In genomic region chr19:40750285-40751064, GRCh38 we compare ENCODE assay signal across 7 cellular contexts. TPM values are rescaled to one million over a fixed set of nuclear protein-coding genes. Genes with fewer than 3 reads are reported as not detected.
DNase-seq lines count a peak whose midpoint lies in the region; ATAC-seq, FAIRE-seq and TF ChIP-seq lines count a peak whose summit lies in the region.

A gene with protein sequence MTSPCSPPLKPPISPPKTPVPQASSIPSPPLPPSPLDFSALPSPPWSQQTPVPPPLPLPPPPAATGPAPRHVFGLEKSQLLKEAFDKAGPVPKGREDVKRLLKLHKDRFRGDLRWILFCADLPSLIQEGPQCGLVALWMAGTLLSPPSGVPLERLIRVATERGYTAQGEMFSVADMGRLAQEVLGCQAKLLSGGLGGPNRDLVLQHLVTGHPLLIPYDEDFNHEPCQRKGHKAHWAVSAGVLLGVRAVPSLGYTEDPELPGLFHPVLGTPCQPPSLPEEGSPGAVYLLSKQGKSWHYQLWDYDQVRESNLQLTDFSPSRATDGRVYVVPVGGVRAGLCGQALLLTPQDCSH (minus strand): TSS chr19:40750477. CDS start chr19:40749803, 674 bp downstream.

- ATAC-seq in HG02981 (IDR thresholded peaks at IDR 0.05; ENCODE audit: unreplicated experiment) = peak; percentile 83

- peak within 1 kb of the TSS; percentile 29 for H3K4me3 ChIP-seq in hepatocyte

- H3K27me3 ChIP-seq in hepatocyte = no peaks in the 10 kb centered on the region

- H3K4me1 ChIP-seq in hepatocyte (ENCODE audit: insufficient read depth) = peaks cover 37% of the 10 kb centered on the region

- no peaks in the 10 kb centered on the region for H3K9me3 ChIP-seq in hepatocyte (ENCODE audit: low read depth)

- WGBS in hepatocyte (ENCODE audit: low lambda C conversion rate, missing lambda C conversion rate) = 1% methylated on average over 49 of the region's 52 CpGs

- no peaks in the 10 kb centered on the region for H3K9me2 ChIP-seq in hepatocyte (replicated peaks; ENCODE audit: insufficient read depth)

- H3K36me3 ChIP-seq in hepatocyte (replicated peaks; ENCODE audit: insufficient read depth, low read depth) = no peaks in the 10 kb centered on the region

- H3K27ac ChIP-seq in hepatocyte = peak within 1 kb of the TSS; percentile 95

- peaks cover 46% of the 10 kb centered on the region for H3K79me2 ChIP-seq in hepatocyte

- peak within 1 kb of the TSS; percentile 10 for H2AFZ ChIP-seq in hepatocyte

- peak; percentile 99 for FAIRE-seq in GM18507 (lab: Jason Lieb, UNC)

- TF ChIP-seq CTCF in hepatocyte (IDR thresholded peaks at IDR 0.05; ENCODE audit: poor library complexity) = no peak

- H4K20me1 ChIP-seq in hepatocyte (ENCODE audit: insufficient read depth, poor library complexity, severe bottlenecking) = no peaks in the 10 kb centered on the region

- DNase-seq in GM18507 (ENCODE audit: extremely low spot score, insufficient read length, low read depth) (peak; percentile 89), NCI-H2029 treated with DMSO at 0.1 percent for 48 hours (lab: John Stamatoyannopoulos, UW) (peak; percentile 98), T-helper 9 cell (peak; percentile 98), astrocyte of the hippocampus (ENCODE audit: low read depth, low spot score) (peak; percentile 100), hepatocyte (ENCODE audit: low spot score) (peak; percentile 100), renal cortical epithelial cell (ENCODE audit: low read depth) (peak; percentile 98)

- H3K4me2 ChIP-seq in hepatocyte = peak within 1 kb of the TSS; percentile 81

RNA-seq across cellular contexts. Expression of the gene that starts here (rescaled TPM):
- total RNA-seq in hepatocyte = 3.2 and 3.8 TPM in 2 replicates
- polyA plus RNA-seq in hepatocyte = 14.8 and 19.1 TPM in 2 replicates
- total RNA-seq in renal cortical epithelial cell = 0.35 and 4.5 TPM in 2 replicates

Comparison
In these comparisons a context has a peak if more than half of its experiments do, and no peak if none do; other contexts are left out.
1. Peak in every context shown above with its lines: DNase-seq, ATAC-seq, H3K4me3 ChIP-seq and H3K27ac ChIP-seq.